20 cellular contexts compared by ENCODE assay signal in genomic region chrX:5870238-5870637, GRCh38.
"Had no signal": no experiment of that assay in that cellular context is flagged by ENCODE, and none has a peak within 500 bp of the region (broad histone marks: within the 10 kb centered on the region; RNA-seq: fewer than 3 reads in every experiment).

No MANE protein-coding gene starts in this region.

- DNase-seq: activated CD4-positive, alpha-beta memory T cell treated with anti-CD3 and anti-CD28 coated beads for 36 hours; activated CD4-positive, alpha-beta T cell treated with anti-CD3 and anti-CD28 coated beads for 4 hours; activated naive CD8-positive, alpha-beta T cell treated with anti-CD3 and anti-CD28 coated beads, Interleukin-2, amount 10 ng/mL, durations not matched to agents 7 days and 5 days; activated T-cell treated with anti-CD3 and anti-CD28 coated beads for 4 hours; amygdala; lower lobe of right lung; nucleus accumbens; small intestine; stimulated activated CD4-positive, alpha-beta T cell treated with anti-CD3 and anti-CD28 coated beads, Interleukin-15, amount 100 ng/mL, for 24 hours; stimulated activated CD4-positive, alpha-beta T cell treated with anti-CD3 and anti-CD28 coated beads, Interleukin-2, amount 100 ng/mL, for 48 hours; testis had no signal

- H3K27ac Mint-ChIP-seq: activated CD4-positive, alpha-beta memory T cell treated with anti-CD3 and anti-CD28 coated beads for 36 hours; activated naive CD8-positive, alpha-beta T cell treated with anti-CD3 and anti-CD28 coated beads, Interleukin-2, amount 10 ng/mL, durations not matched to agents 7 days and 5 days; brain; mesothelial cell of epicardium; nephron; stimulated activated naive CD8-positive, alpha-beta T cell treated with anti-CD3 and anti-CD28 coated beads, Interleukin-15, Interleukin-2, amounts not matched to agents 100 ng/mL and 50 ng/mL, for 24 hours; T-helper 2 cell treated with Interferon-gamma antibody and Interleukin-4, amounts not matched to agents 5 μg/mL and 100 μg/mL, for 36 hours; type B pancreatic cell had no signal

- H3K9me3 ChIP-seq: lower lobe of right lung, testis had no signal

- H3K36me3 ChIP-seq: lower lobe of right lung had no signal

- H3K4me1 ChIP-seq: lower lobe of right lung, testis had no signal

- H3K27ac ChIP-seq: coronary artery, lower lobe of right lung, SK-N-MC, testis had no signal

- ATAC-seq: lower lobe of right lung, WTC11 had no signal

- H3K27me3 Mint-ChIP-seq: activated CD4-positive, alpha-beta memory T cell treated with anti-CD3 and anti-CD28 coated beads for 36 hours; activated naive CD8-positive, alpha-beta T cell treated with anti-CD3 and anti-CD28 coated beads, Interleukin-2, amount 10 ng/mL, durations not matched to agents 7 days and 5 days; brain; stimulated activated naive CD8-positive, alpha-beta T cell treated with anti-CD3 and anti-CD28 coated beads, Interleukin-15, Interleukin-2, amounts not matched to agents 100 ng/mL and 50 ng/mL, for 24 hours had no signal

- H3K36me3 Mint-ChIP-seq: activated CD4-positive, alpha-beta memory T cell treated with anti-CD3 and anti-CD28 coated beads for 36 hours; activated naive CD8-positive, alpha-beta T cell treated with anti-CD3 and anti-CD28 coated beads, Interleukin-2, amount 10 ng/mL, durations not matched to agents 7 days and 5 days; brain; mesothelial cell of epicardium; type B pancreatic cell; WTC11 had no signal

- H3K9me3 Mint-ChIP-seq: brain; T-helper 2 cell treated with Interferon-gamma antibody and Interleukin-4, amounts not matched to agents 5 μg/mL and 100 μg/mL, for 36 hours; type B pancreatic cell had no signal

- H3K4me1 Mint-ChIP-seq: activated naive CD8-positive, alpha-beta T cell treated with anti-CD3 and anti-CD28 coated beads, Interleukin-2, amount 10 ng/mL, durations not matched to agents 7 days and 5 days; brain had no signal

- H3K27me3 ChIP-seq: testis had no signal

- H3K4me3 Mint-ChIP-seq: activated CD4-positive, alpha-beta memory T cell treated with anti-CD3 and anti-CD28 coated beads for 36 hours; activated naive CD8-positive, alpha-beta T cell treated with anti-CD3 and anti-CD28 coated beads, Interleukin-2, amount 10 ng/mL, durations not matched to agents 7 days and 5 days; brain; mesothelial cell of epicardium; nephron; stimulated activated naive CD8-positive, alpha-beta T cell treated with anti-CD3 and anti-CD28 coated beads, Interleukin-15, Interleukin-2, amounts not matched to agents 100 ng/mL and 50 ng/mL, for 24 hours; T-helper 2 cell treated with Interferon-gamma antibody and Interleukin-4, amounts not matched to agents 5 μg/mL and 100 μg/mL, for 36 hours; type B pancreatic cell; WTC11 had no signal

- H3K4me3 ChIP-seq: coronary artery, lower lobe of right lung, SK-N-MC, testis had no signal
